In the genomic region with DNA sequence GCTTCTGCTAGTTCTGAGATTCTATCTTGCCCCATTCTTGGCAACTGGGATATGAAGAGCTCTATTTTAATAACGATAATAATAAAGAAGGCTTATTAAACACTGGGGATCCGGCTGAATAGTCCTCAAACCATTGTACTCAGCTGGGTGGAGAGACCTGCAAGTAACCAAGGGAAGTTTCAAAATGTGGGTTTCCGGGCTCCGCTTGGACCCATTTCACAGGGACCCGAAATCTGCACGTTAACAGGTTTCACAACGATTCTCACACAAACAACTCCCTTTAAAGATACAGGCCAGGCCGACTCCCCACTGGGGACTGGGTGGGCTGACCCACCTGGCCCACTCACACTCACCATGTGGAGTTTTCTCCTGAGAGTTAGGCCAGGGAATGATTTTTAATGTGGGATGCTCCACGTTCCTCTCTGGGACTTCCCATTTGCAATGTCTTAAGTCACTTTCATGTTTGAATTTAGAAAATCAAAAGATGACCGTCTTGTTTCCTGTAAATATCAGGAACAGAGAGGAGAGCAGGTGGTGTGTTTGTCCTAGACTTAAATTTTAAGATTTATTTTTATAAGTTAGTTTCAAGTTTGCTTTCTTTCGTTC, we compare ENCODE assay signal across 16 cellular contexts.
A peak's percentile ranks its signal among the peaks of the same experiment; 100 is the strongest.
DNase-seq lines count a peak whose midpoint lies in the region; ATAC-seq and TF ChIP-seq lines count a peak whose summit lies in the region.
"Had no signal": no experiment of that assay in that cellular context is flagged by ENCODE, and none has a peak within 500 bp of the region (broad histone marks: within the 10 kb centered on the region; RNA-seq: fewer than 3 reads in every experiment).

No MANE protein-coding gene starts in this region.

- H3K36me3 ChIP-seq in adrenal gland (replicated peaks in 1 of 2) (no peaks in the 10 kb centered on the region), spleen (no peaks in the 10 kb centered on the region), esophagus squamous epithelium (no peaks in the 10 kb centered on the region)

- 87 to 90% (median 89%) methylated on average over 11 of the region's 11 CpGs for WGBS in adrenal gland, 4 donors
- WGBS in spleen, 5 donors: 67 to 81% (median 71%) methylated on average over 11 of the region's 11 CpGs
- 84% methylated on average over 6 to 11 of the region's 11 CpGs for WGBS in esophagus squamous epithelium, 2 donors

- H3K4me1 ChIP-seq in adrenal gland (replicated peaks in 1 of 2): peaks cover 11 to 23% of the 10 kb centered on the region in 2 donors
- H3K4me1 ChIP-seq in spleen: peaks cover 0 to 31% (median 4%) of the 10 kb centered on the region in 6 donors
- no peaks in the 10 kb centered on the region for H3K4me1 ChIP-seq in esophagus squamous epithelium
- H3K4me1 ChIP-seq: Caco-2 had no signal

- H3K9me3 ChIP-seq in adrenal gland (replicated peaks in 1 of 3) (no peaks in the 10 kb centered on the region), spleen (no peaks in the 10 kb centered on the region), esophagus squamous epithelium (no peaks in the 10 kb centered on the region)
- H3K9me3 ChIP-seq: Caco-2 had no signal

- peak; percentile 25 for DNase-seq in activated effector memory CD4-positive, alpha-beta T cell treated with anti-CD3 and anti-CD28 coated beads, Interleukin-2, amount 50 U/mL, for 16 hours
- no peak for DNase-seq in activated effector memory CD4-positive, alpha-beta T cell treated with Interleukin-2 at 50 U/mL for 16 hours
- DNase-seq in adrenal gland (peak in 1 of 7 donors; percentile 13), spleen (no peak), esophagus squamous epithelium (lab: John Stamatoyannopoulos, UW) (no peak), NCI-H2196 treated with DMSO at 0.1 percent for 48 hours (lab: John Stamatoyannopoulos, UW; ENCODE audit: unreplicated experiment) (no peak)
- DNase-seq: 8988T; Caco-2; CD8-positive, alpha-beta memory T cell; DMS53; GF-D8; H7 had no signal

- H3K27ac ChIP-seq in adrenal gland (peak overlapping the region in 3 of 5 donors; percentile 48 to 69 (median 60)), spleen (peak overlapping the region in 6 of 8 donors; percentile 39 to 79 (median 51)), esophagus squamous epithelium (no peak overlapping the region)
- H3K27ac ChIP-seq: C4-2B had no signal

- H3K27me3 ChIP-seq in adrenal gland: no peaks in the 10 kb centered on the region
- no peaks in the 10 kb centered on the region for H3K27me3 ChIP-seq in spleen (replicated peaks in 1 of 7)
- H3K27me3 ChIP-seq in esophagus squamous epithelium: no peaks in the 10 kb centered on the region

- intact Hi-C loops in adrenal gland (cut with DNase I): no loop called here
- intact Hi-C loops in spleen (cut with DNase I; ENCODE audit: low total_unique reads): no loop called here
- intact Hi-C loops in esophagus squamous epithelium (cut with DNase I): no loop called here

- TF ChIP-seq POLR2A in adrenal gland (IDR thresholded peaks at IDR 0.05) (no peak), spleen (IDR thresholded peaks at IDR 0.05) (no peak), esophagus squamous epithelium (IDR thresholded peaks at IDR 0.05) (no peak)

- no peak overlapping the region for H3K4me3 ChIP-seq in adrenal gland
- no peak overlapping the region for H3K4me3 ChIP-seq in spleen
- no peak overlapping the region for H3K4me3 ChIP-seq in esophagus squamous epithelium
- H3K4me3 ChIP-seq: GM23338 had no signal

- TF ChIP-seq CTCF in adrenal gland (IDR thresholded peaks at IDR 0.05): no peak
- no peak for TF ChIP-seq CTCF in spleen (IDR thresholded peaks at IDR 0.05 in 8 of 11, conservative IDR thresholded peaks at IDR 0.05 in 3 of 11)
- TF ChIP-seq CTCF in esophagus squamous epithelium (IDR thresholded peaks at IDR 0.05): no peak

- ATAC-seq in HG02870 (IDR thresholded peaks at IDR 0.05; ENCODE audit: unreplicated experiment): peak; percentile 36
- no peak for ATAC-seq in HG03045 (IDR thresholded peaks at IDR 0.05; ENCODE audit: unreplicated experiment)
- ATAC-seq: GM23338 had no signal

Comparison
In these comparisons a context has a peak if more than half of its experiments do, and no peak if none do; other contexts are left out.
1. H3K27ac ChIP-seq: peak in adrenal gland (3 of 5) and spleen (6 of 8); none in esophagus squamous epithelium (0 of 4).